In the genomic region with DNA sequence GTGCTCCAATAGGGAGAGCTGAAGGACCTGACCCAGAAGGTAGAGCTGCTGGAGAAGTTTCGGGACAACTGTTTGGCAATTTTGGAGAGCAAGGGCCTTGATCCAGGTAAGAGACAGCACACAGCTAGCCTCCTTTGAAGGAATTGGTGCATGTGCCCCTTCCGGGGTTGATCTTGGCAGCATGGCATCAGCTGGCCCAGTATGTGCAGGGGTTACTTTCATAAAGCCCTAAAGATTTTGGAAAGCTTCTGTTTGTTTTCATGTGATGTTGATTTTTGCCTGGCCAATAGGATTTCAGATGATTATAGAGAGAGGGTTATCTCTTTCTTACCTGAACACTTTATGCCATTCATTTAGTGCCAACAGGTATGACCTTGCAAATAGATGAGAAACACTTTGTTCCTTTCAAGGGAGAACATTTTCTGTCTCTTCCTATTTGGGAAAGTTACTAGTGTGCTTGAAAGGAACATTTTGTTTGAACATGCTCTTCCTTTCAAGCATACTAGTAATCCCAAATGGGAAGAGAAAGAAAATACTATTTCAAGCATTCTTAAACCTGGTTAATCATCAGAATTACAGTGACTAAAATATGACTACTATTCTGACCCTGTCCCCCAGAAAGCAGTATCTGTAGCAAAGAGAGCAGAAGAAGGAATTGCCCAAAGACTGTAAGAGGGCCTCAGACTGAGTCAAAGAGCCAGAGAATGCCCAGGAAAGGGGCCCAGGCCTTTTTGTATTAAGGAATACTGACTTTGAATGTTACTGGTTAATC, we compare ENCODE assay signal across 37 cellular contexts. TPM values are rescaled to one million over a fixed set of nuclear protein-coding genes. Genes with fewer than 3 reads are reported as not detected.
DNase-seq lines count a peak whose midpoint lies in the region; ATAC-seq and TF ChIP-seq lines count a peak whose summit lies in the region.
"Had no signal": no experiment of that assay in that cellular context is flagged by ENCODE, and none has a peak within 500 bp of the region (broad histone marks: within the 10 kb centered on the region; RNA-seq: fewer than 3 reads in every experiment).

No MANE protein-coding gene starts in this region.

- POLR2A ChIA-PET in RWPE1 (lab: Yijun Ruan, JAX; ENCODE audit: low non-redundant PET) = no interaction called here
- POLR2A ChIA-PET in GM10248 (lab: Yijun Ruan, JAX) = no interaction called here
- POLR2A ChIA-PET in WTC11 (lab: Charles Lee) = no interaction called here

- no peak overlapping the region for H3K4me3 ChIP-seq in ACC112 (ENCODE audit: low read depth, low read length)
- no peak overlapping the region for H3K4me3 ChIP-seq in left lung
- H3K4me3 ChIP-seq: esophagus muscularis mucosa, testis, vagina had no signal

- intact Hi-C loops in left lung (cut with DNase I) = no loop called here
- intact Hi-C loops in sciatic nerve (cut with DNase I) = no loop called here

- H3K27me3 ChIP-seq in ACC112 (ENCODE audit: insufficient read depth, low read length) (no peaks in the 10 kb centered on the region), left lung (no peaks in the 10 kb centered on the region)
- H3K27me3 ChIP-seq: BE2C, esophagus muscularis mucosa, testis, vagina had no signal

- H3K4me3 Mint-ChIP-seq in WTC11 = no peak overlapping the region
- H3K4me3 Mint-ChIP-seq: activated CD4-positive, alpha-beta T cell treated with anti-CD3 and anti-CD28 coated beads for 36 hours; activated naive CD8-positive, alpha-beta T cell treated with anti-CD3 and anti-CD28 coated beads, Interleukin-2, amount 10 ng/mL, durations not matched to agents 7 days and 5 days; central memory CD8-positive, alpha-beta T cell; H9; naive thymus-derived CD8-positive, alpha-beta T cell; stimulated activated naive B cell treated with anti-CD40 and anti-IgM and Interleukin-4, amounts not matched to agents 10 μg/mL and 1 μg/mL and 100 μg/mL, for 72 hours had no signal

- H3K27me3 Mint-ChIP-seq in WTC11 (ENCODE audit: low read depth) = no peaks in the 10 kb centered on the region
- H3K27me3 Mint-ChIP-seq: activated CD4-positive, alpha-beta T cell treated with anti-CD3 and anti-CD28 coated beads for 36 hours; activated naive CD8-positive, alpha-beta T cell treated with anti-CD3 and anti-CD28 coated beads, Interleukin-2, amount 10 ng/mL, durations not matched to agents 7 days and 5 days; central memory CD8-positive, alpha-beta T cell; naive thymus-derived CD8-positive, alpha-beta T cell; stimulated activated naive B cell treated with anti-CD40 and anti-IgM and Interleukin-4, amounts not matched to agents 10 μg/mL and 1 μg/mL and 100 μg/mL, for 72 hours had no signal

- TF ChIP-seq CTCF in RWPE1 (conservative IDR thresholded peaks at IDR 0.05; ENCODE audit: low read depth) (no peak), left lung (IDR thresholded peaks at IDR 0.05) (no peak), GM10248 (IDR thresholded peaks at IDR 0.05; ENCODE audit: control extremely low read depth, extremely low read depth, low read depth, missing control alignments) (no peak), WTC11 (IDR thresholded peaks at IDR 0.05) (no peak)

- peaks cover 22% of the 10 kb centered on the region for H3K9me3 Mint-ChIP-seq in WTC11
- H3K9me3 Mint-ChIP-seq: activated naive CD8-positive, alpha-beta T cell treated with anti-CD3 and anti-CD28 coated beads, Interleukin-2, amount 10 ng/mL, durations not matched to agents 7 days and 5 days; central memory CD8-positive, alpha-beta T cell; naive thymus-derived CD8-positive, alpha-beta T cell; stimulated activated naive B cell treated with anti-CD40 and anti-IgM and Interleukin-4, amounts not matched to agents 10 μg/mL and 1 μg/mL and 100 μg/mL, for 72 hours had no signal

- H3K36me3 Mint-ChIP-seq in WTC11 = peaks cover 88% of the 10 kb centered on the region

- H3K27ac ChIP-seq in ACC112 (ENCODE audit: low read depth, low read length) = peak overlapping the region; percentile 62
- peak overlapping the region; percentile 40 for H3K27ac ChIP-seq in RWPE1
- H3K27ac ChIP-seq in left lung = peak overlapping the region; percentile 39 to 81
- H3K27ac ChIP-seq: esophagus muscularis mucosa, testis, vagina had no signal

- no peak overlapping the region for H3K27ac Mint-ChIP-seq in WTC11
- H3K27ac Mint-ChIP-seq: activated CD4-positive, alpha-beta T cell treated with anti-CD3 and anti-CD28 coated beads for 36 hours; activated naive CD8-positive, alpha-beta T cell treated with anti-CD3 and anti-CD28 coated beads, Interleukin-2, amount 10 ng/mL, durations not matched to agents 7 days and 5 days; stimulated activated naive B cell treated with anti-CD40 and anti-IgM and Interleukin-4, amounts not matched to agents 10 μg/mL and 1 μg/mL and 100 μg/mL, for 72 hours had no signal

- H2AFZ ChIP-seq in ACC112 (ENCODE audit: low read length, unreplicated experiment) = no peak overlapping the region

- H3K4me1 ChIP-seq in ACC112 (ENCODE audit: control insufficient read depth, insufficient read depth, low read length, unreplicated experiment) = peaks cover 16% of the 10 kb centered on the region
- H3K4me1 ChIP-seq in left lung = peaks cover 0 to 28% of the 10 kb centered on the region in 2 donors
- H3K4me1 ChIP-seq: BE2C, esophagus muscularis mucosa, testis, vagina had no signal

- H3K36me3 ChIP-seq in ACC112 (ENCODE audit: insufficient read depth, low read length) = peaks cover 52% of the 10 kb centered on the region
- H3K36me3 ChIP-seq in left lung = peaks cover 0 to 67% of the 10 kb centered on the region in 2 donors

- ATAC-seq in left lung = peak; percentile 24
- ATAC-seq in sciatic nerve = peak; percentile 20
- ATAC-seq in HG02678 (IDR thresholded peaks at IDR 0.05; ENCODE audit: unreplicated experiment) = no peak
- no peak for ATAC-seq in WTC11
- ATAC-seq: activated CD4-positive, alpha-beta T cell treated with anti-CD3 and anti-CD28 coated beads for 36 hours; naive thymus-derived CD8-positive, alpha-beta T cell; Panc1; stimulated activated naive B cell treated with anti-CD40 and anti-IgM and Interleukin-4, amounts not matched to agents 10 μg/mL and 1 μg/mL and 100 μg/mL, for 72 hours had no signal

- no peaks in the 10 kb centered on the region for H3K4me1 Mint-ChIP-seq in WTC11
- H3K4me1 Mint-ChIP-seq: central memory CD8-positive, alpha-beta T cell had no signal

- H3K79me2 ChIP-seq in ACC112 (ENCODE audit: control insufficient read depth, insufficient read depth, low read length, unreplicated experiment) = peaks cover 27% of the 10 kb centered on the region

- DNase-seq in RWPE1 (ENCODE audit: low spot score) (no peak), left lung (no peak), sciatic nerve (ENCODE audit: low spot score) (no peak), DMS114 treated with DMSO at 0.1 percent for 48 hours (lab: John Stamatoyannopoulos, UW; ENCODE audit: unreplicated experiment) (no peak), GM10248 (ENCODE audit: extremely low spot score) (no peak), WTC11 (ENCODE audit: low spot score) (no peak)
- DNase-seq: activated CD4-positive, alpha-beta T cell treated with anti-CD3 and anti-CD28 coated beads for 36 hours; activated CD8-positive, alpha-beta memory T cell treated with anti-CD3 and anti-CD28 coated beads for 24 hours; activated effector memory CD4-positive, alpha-beta T cell treated with Interleukin-2 at 50 U/mL for 16 hours; activated naive CD8-positive, alpha-beta T cell treated with anti-CD3 and anti-CD28 coated beads, Interleukin-2, amount 10 ng/mL, durations not matched to agents 7 days and 5 days; BE2C; dermis blood vessel endothelial cell; foreskin fibroblast; H9; head of caudate nucleus; islet precursor cell; Kasumi-1; MV-4-11; naive thymus-derived CD8-positive, alpha-beta T cell; NCI-H146; NCI-H226; NCI-H748 treated with DMSO at 0.1 percent for 48 hours; nucleus accumbens; SHP77; stimulated activated naive B cell treated with anti-CD40 and anti-IgM and Interleukin-4, amounts not matched to agents 10 μg/mL and 1 μg/mL and 100 μg/mL, for 72 hours; T-helper 2 cell; testis had no signal

- CTCF ChIA-PET in RWPE1 (lab: Yijun Ruan, JAX) = interaction anchor here (0.8 kb wide), 1 partner anchor 115 kb away, joined by 4 read pairs; no protein-coding TSS in a partner anchor
- CTCF ChIA-PET in GM10248 (lab: Yijun Ruan, JAX) = interaction anchor here (1.0 to 2.0 kb wide), 7 partner anchors 14 to 285 kb away, joined by 3 to 6 read pairs (median 3); no protein-coding TSS in a partner anchor
- CTCF ChIA-PET in WTC11 (lab: Charles Lee) = interaction anchor here (1.6 kb wide), 1 partner anchor 22 kb away, joined by 3 read pairs; no protein-coding TSS in a partner anchor

- no peaks in the 10 kb centered on the region for H3K9me3 ChIP-seq in left lung
- H3K9me3 ChIP-seq: BE2C, esophagus muscularis mucosa, testis, vagina had no signal

TF ChIP-seq in WTC11, 78 proteins besides CTCF, POLR2A, EP300 and RAD21 (continues in another document):
- no peak for TF ChIP-seq TEAD4 (CRISPR knock-in tag; IDR thresholded peaks at IDR 0.05)
- TF ChIP-seq NFATC4 (CRISPR knock-in tag; IDR thresholded peaks at IDR 0.05) = no peak
- no peak for TF ChIP-seq OVOL2 (CRISPR knock-in tag; IDR thresholded peaks at IDR 0.05; ENCODE audit: borderline replicate concordance)
- TF ChIP-seq, protein P1, sequence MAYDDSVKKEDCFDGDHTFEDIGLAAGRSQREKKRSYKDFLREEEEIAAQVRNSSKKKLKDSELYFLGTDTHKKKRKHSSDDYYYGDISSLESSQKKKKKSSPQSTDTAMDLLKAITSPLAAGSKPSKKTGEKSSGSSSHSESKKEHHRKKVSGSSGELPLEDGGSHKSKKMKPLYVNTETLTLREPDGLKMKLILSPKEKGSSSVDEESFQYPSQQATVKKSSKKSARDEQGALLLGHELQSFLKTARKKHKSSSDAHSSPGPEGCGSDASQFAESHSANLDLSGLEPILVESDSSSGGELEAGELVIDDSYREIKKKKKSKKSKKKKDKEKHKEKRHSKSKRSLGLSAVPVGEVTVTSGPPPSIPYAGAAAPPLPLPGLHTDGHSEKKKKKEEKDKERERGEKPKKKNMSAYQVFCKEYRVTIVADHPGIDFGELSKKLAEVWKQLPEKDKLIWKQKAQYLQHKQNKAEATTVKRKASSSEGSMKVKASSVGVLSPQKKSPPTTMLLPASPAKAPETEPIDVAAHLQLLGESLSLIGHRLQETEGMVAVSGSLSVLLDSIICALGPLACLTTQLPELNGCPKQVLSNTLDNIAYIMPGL (CRISPR knock-in tag; IDR thresholded peaks at IDR 0.05) = no peak
- no peak for TF ChIP-seq GABPB1 (CRISPR knock-in tag; IDR thresholded peaks at IDR 0.05)

RNA-seq across cellular contexts. Expression of a gene that starts 7.5 kb away (rescaled TPM):
- total RNA-seq in left lung (10 to 100 TPM; 14.2 to 32.2 TPM), sciatic nerve (6.4 TPM), WTC11 (2021) (58.7 to 73.4 TPM (median 64.6 TPM) in 3 replicates)

RNA-seq across cellular contexts. Expression of a gene that starts 15.6 kb away (rescaled TPM):
- total RNA-seq in left lung (100 to 1,000 TPM in 1 of 2 donors, 10 to 100 TPM in 1; 61.9 to 104 TPM), sciatic nerve (67.8 TPM), WTC11 (2021) (82.2 to 96.1 TPM (median 89.3 TPM) in 3 replicates)

RNA-seq across cellular contexts. Expression of a gene that starts 32.0 kb away (rescaled TPM):
- total RNA-seq in left lung (1 to 10 TPM in 1 of 2 donors, under 1 TPM in 1; 0.65 to 2.5 TPM), sciatic nerve (2.1 TPM), WTC11 (2021) (1.0 to 3.5 TPM (median 1.9 TPM) in 3 replicates)

RNA-seq across cellular contexts. Expression of a gene that starts 39.2 kb away (rescaled TPM):
- total RNA-seq in left lung = not detected
- total RNA-seq in sciatic nerve = not detected
- total RNA-seq in WTC11 (2021) = not detected in 3 replicates
- total RNA-seq: A673; activated CD4-positive, alpha-beta T cell treated with anti-CD3 and anti-CD28 coated beads for 36 hours; activated naive CD8-positive, alpha-beta T cell treated with anti-CD3 and anti-CD28 coated beads, Interleukin-2, amount 10 ng/mL, durations not matched to agents 7 days and 5 days; dermis blood vessel endothelial cell; H9; mononuclear cell; naive thymus-derived CD8-positive, alpha-beta T cell; pulmonary artery endothelial cell; skeletal muscle tissue; testis had no signal

RNA-seq across cellular contexts. Expression of a gene that starts 49.3 kb away (rescaled TPM):
- total RNA-seq in left lung = 10 to 100 TPM; 31.7 to 65.4 TPM
- 37.8 TPM for total RNA-seq in sciatic nerve
- 1.4 to 1.8 TPM (median 1.8 TPM) in 3 replicates for total RNA-seq in WTC11 (2021)

Comparison
In these comparisons a context has a peak if more than half of its experiments do, and no peak if none do; other contexts are left out.
1. ATAC-seq: peak in left lung (single experiment) and sciatic nerve (single experiment); none in HG02678 (single experiment) and WTC11 (single experiment).
2. Peak in every context shown above with its lines, with median percentiles within 50 percentile points of each other: H3K27ac ChIP-seq.